In the genomic region with DNA sequence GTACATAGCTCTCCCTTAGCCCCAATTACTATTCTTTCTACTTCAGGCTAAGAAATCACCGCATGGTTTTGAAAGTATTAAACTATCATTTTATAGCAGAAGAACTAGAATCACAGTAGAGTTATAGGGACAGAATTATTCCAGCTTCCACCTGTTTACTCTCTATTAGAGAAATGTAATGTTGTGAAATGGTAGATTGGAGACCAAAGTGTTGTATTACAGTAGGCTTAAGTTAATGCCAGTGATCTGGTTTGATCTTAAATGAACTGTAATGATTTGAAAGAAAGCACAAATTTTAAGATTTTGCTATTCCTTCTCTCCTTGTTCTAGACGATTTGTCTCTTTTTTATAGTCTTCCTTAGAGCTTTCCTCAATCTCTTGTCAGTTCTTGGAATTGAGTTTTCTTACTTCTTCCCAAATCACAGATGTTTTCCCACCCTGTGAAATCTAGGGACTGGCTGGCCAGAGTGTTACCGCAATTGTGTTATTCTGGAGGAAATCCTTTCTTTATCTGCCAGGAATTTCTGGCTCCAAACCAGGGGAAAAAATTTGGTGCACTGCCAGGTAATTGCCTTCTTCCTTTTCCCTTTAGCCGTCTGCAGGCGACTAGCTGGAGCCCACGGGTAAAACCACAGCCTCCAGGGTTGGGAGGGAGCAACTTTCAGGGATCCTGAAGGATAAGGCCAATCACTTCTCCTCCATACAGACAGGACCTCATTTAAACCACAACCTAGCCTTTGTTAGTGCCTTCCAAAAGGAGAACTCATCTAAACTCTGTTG, we compare ENCODE assay signal across 8 cellular contexts. TPM values are rescaled to one million over a fixed set of nuclear protein-coding genes. Genes with fewer than 3 reads are reported as not detected.
DNase-seq lines count a peak whose midpoint lies in the region; TF ChIP-seq lines count a peak whose summit lies in the region.

No MANE protein-coding gene starts in this region.

- H3K4me1 ChIP-seq in endodermal cell (ENCODE audit: control insufficient read depth, insufficient read depth, low read length): no peaks in the 10 kb centered on the region
- H3K4me1 ChIP-seq in CD8-positive, alpha-beta memory T cell (ENCODE audit: insufficient read depth, low read length): no peaks in the 10 kb centered on the region
- H3K4me1 ChIP-seq in effector memory CD4-positive, alpha-beta T cell (ENCODE audit: control insufficient read depth, insufficient read depth, low read length, poor library complexity, severe bottlenecking): no peaks in the 10 kb centered on the region

- no peak overlapping the region for H3K27ac ChIP-seq in endodermal cell (ENCODE audit: low read depth, low read length)
- no peak overlapping the region for H3K27ac ChIP-seq in CD8-positive, alpha-beta memory T cell (ENCODE audit: low read depth, low read length)
- no peak overlapping the region for H3K27ac ChIP-seq in effector memory CD4-positive, alpha-beta T cell (ENCODE audit: insufficient read depth, low read length, poor library complexity, severe bottlenecking)

- H3K27me3 ChIP-seq in MG63: no peaks in the 10 kb centered on the region
- no peaks in the 10 kb centered on the region for H3K27me3 ChIP-seq in endodermal cell (ENCODE audit: control insufficient read depth, insufficient read depth, low read length, poor library complexity, severe bottlenecking)
- no peaks in the 10 kb centered on the region for H3K27me3 ChIP-seq in CD8-positive, alpha-beta memory T cell (ENCODE audit: insufficient read depth, low read length, poor library complexity, severe bottlenecking)
- no peaks in the 10 kb centered on the region for H3K27me3 ChIP-seq in effector memory CD4-positive, alpha-beta T cell (replicated peaks; ENCODE audit: control insufficient read depth, insufficient read depth, low read length, poor library complexity, severe bottlenecking)

- H3K4me1 Mint-ChIP-seq in endodermal cell: peaks cover 9% of the 10 kb centered on the region
- H3K4me1 Mint-ChIP-seq in CD8-positive, alpha-beta memory T cell: no peaks in the 10 kb centered on the region

- no peak overlapping the region for H3K4me3 Mint-ChIP-seq in endodermal cell
- no peak overlapping the region for H3K4me3 Mint-ChIP-seq in CD8-positive, alpha-beta memory T cell

- H3K27ac Mint-ChIP-seq in endodermal cell: peak overlapping the region; percentile 17
- no peak overlapping the region for H3K27ac Mint-ChIP-seq in CD8-positive, alpha-beta memory T cell

- peak; percentile 91 for DNase-seq in AG10803 (ENCODE audit: low read depth)
- DNase-seq in MG63: peak; percentile 73
- DNase-seq in endodermal cell: no peak
- peak; percentile 73 for DNase-seq in mucosa of gallbladder (ENCODE audit: low spot score)
- no peak for DNase-seq in CD8-positive, alpha-beta memory T cell
- no peak for DNase-seq in effector memory CD4-positive, alpha-beta T cell
- DNase-seq in GM20000 (ENCODE audit: low spot score): no peak
- no peak for DNase-seq in NCI-H146 treated with DMSO at 0.1 percent for 48 hours (lab: John Stamatoyannopoulos, UW; ENCODE audit: unreplicated experiment)

- POLR2A ChIA-PET in CD8-positive, alpha-beta memory T cell (lab: Charles Lee): no interaction called here

- no peak overlapping the region for H3K9ac ChIP-seq in endodermal cell (ENCODE audit: extremely low read depth, low read length, poor library complexity, severe bottlenecking)

- no peaks in the 10 kb centered on the region for H3K27me3 Mint-ChIP-seq in endodermal cell (ENCODE audit: insufficient read depth)
- H3K27me3 Mint-ChIP-seq in CD8-positive, alpha-beta memory T cell: peaks cover 0 to 1% of the 10 kb centered on the region in 2 donors

- peaks cover 5% of the 10 kb centered on the region for H3K36me3 Mint-ChIP-seq in endodermal cell (ENCODE audit: low read depth)
- H3K36me3 Mint-ChIP-seq in CD8-positive, alpha-beta memory T cell: peaks cover 0 to 16% (median 0%) of the 10 kb centered on the region in 3 donors

- no peaks in the 10 kb centered on the region for H3K9me3 ChIP-seq in MG63
- no peaks in the 10 kb centered on the region for H3K9me3 ChIP-seq in endodermal cell (ENCODE audit: control insufficient read depth, low read length)
- H3K9me3 ChIP-seq in CD8-positive, alpha-beta memory T cell (ENCODE audit: low read length): no peaks in the 10 kb centered on the region
- no peaks in the 10 kb centered on the region for H3K9me3 ChIP-seq in effector memory CD4-positive, alpha-beta T cell (ENCODE audit: control insufficient read depth, low read length)

- H3K36me3 ChIP-seq in MG63: no peaks in the 10 kb centered on the region; the same call in 1 of the 2 replicates
- no peaks in the 10 kb centered on the region for H3K36me3 ChIP-seq in endodermal cell (ENCODE audit: control insufficient read depth, insufficient read depth, low read length)
- H3K36me3 ChIP-seq in CD8-positive, alpha-beta memory T cell (ENCODE audit: insufficient read depth, low read length): no peaks in the 10 kb centered on the region
- no peaks in the 10 kb centered on the region for H3K36me3 ChIP-seq in effector memory CD4-positive, alpha-beta T cell (ENCODE audit: control insufficient read depth, insufficient read depth, low read length)

- CTCF ChIA-PET in CD8-positive, alpha-beta memory T cell (lab: Charles Lee): no interaction called here

- H3K4me3 ChIP-seq in AG10803 (ENCODE audit: low read length) (no peak overlapping the region), MG63 (no peak overlapping the region), endodermal cell (ENCODE audit: low read length) (no peak overlapping the region)
- H3K4me3 ChIP-seq in CD8-positive, alpha-beta memory T cell (ENCODE audit: low read length): no peak overlapping the region
- no peak overlapping the region for H3K4me3 ChIP-seq in effector memory CD4-positive, alpha-beta T cell (ENCODE audit: insufficient read depth, low read depth, low read length, poor library complexity, severe bottlenecking)

- 54 to 72% methylated on average over 4 to 6 of the region's 6 CpGs for WGBS in endodermal cell (ENCODE audit: insufficient coverage in 1 of 2, insufficient read length in 1 of 2), 2 experiments

- TF ChIP-seq CTCF in AG10803 (conservative IDR thresholded peaks at IDR 0.05; ENCODE audit: low read length) (no peak), endodermal cell (conservative IDR thresholded peaks at IDR 0.05) (no peak), GM20000 (IDR thresholded peaks at IDR 0.05; ENCODE audit: extremely low read depth, missing control alignments) (no peak)

- no peaks in the 10 kb centered on the region for H3K9me3 Mint-ChIP-seq in endodermal cell
- no peaks in the 10 kb centered on the region for H3K9me3 Mint-ChIP-seq in CD8-positive, alpha-beta memory T cell

RNA-seq across cellular contexts. Expression of a gene that starts 51.7 kb away (rescaled TPM):
- total RNA-seq in MG63 (2014; rRNA removed; shearing (Covaris generic); ENCODE audit: low replicate concordance): 78.4 and 143 TPM in 2 replicates
- total RNA-seq in endodermal cell (10 to 100 TPM; 73.5 to 82.7 TPM), mucosa of gallbladder (30.8 TPM)
- polyA plus RNA-seq in endodermal cell (2013, experiment 1 of 2): 74.9 TPM
- 77.2 TPM for polyA plus RNA-seq in endodermal cell (2013, experiment 2 of 2)
- total RNA-seq in CD8-positive, alpha-beta memory T cell: 100 to 1,000 TPM; 216 to 221 TPM
- 94.3 TPM for polyA plus RNA-seq in CD8-positive, alpha-beta memory T cell

RNA-seq across cellular contexts. Expression of a gene that starts 58.9 kb away (rescaled TPM):
- total RNA-seq in MG63 (2014; rRNA removed; shearing (Covaris generic); ENCODE audit: low replicate concordance): 9.1 and 9.4 TPM in 2 replicates
- total RNA-seq in endodermal cell (10 to 100 TPM; 42.2 to 56.3 TPM), mucosa of gallbladder (57.8 TPM)
- polyA plus RNA-seq in endodermal cell (2013, experiment 1 of 2): 32.5 TPM
- 36.1 TPM for polyA plus RNA-seq in endodermal cell (2013, experiment 2 of 2)
- total RNA-seq in CD8-positive, alpha-beta memory T cell: 1 to 10 TPM; 9.7 TPM
- 3.1 TPM for polyA plus RNA-seq in CD8-positive, alpha-beta memory T cell

Comparison
In these comparisons a context has a peak if more than half of its experiments do, and no peak if none do; other contexts are left out.
1. DNase-seq: peak in AG10803 (single experiment), MG63 (single experiment) and mucosa of gallbladder (single experiment); none in endodermal cell (single experiment), CD8-positive, alpha-beta memory T cell (0 of 5), effector memory CD4-positive, alpha-beta T cell (0 of 3), GM20000 (single experiment) and NCI-H146 treated with DMSO at 0.1 percent for 48 hours (single experiment).